In genomic region chr7:815284-816216, GRCh38 we compare ENCODE assay signal across 8 cellular contexts. TPM values are rescaled to one million over a fixed set of nuclear protein-coding genes. Genes with fewer than 3 reads are reported as not detected.
A peak's percentile ranks its signal among the peaks of the same experiment; 100 is the strongest.
DNase-seq lines count a peak whose midpoint lies in the region; TF ChIP-seq lines count a peak whose summit lies in the region.

No MANE protein-coding gene starts in this region.

- H3K4me3 Mint-ChIP-seq in brain = peak overlapping the region; percentile 86 to 94 (median 89)

- H3K9me3 Mint-ChIP-seq in brain = peaks cover 0 to 6% (median 3%) of the 10 kb centered on the region in 5 experiments

- peaks cover 10 to 50% (median 32%) of the 10 kb centered on the region in 4 donors for H3K4me1 ChIP-seq in liver (ENCODE audit: control insufficient read depth in 4 of 4, insufficient read depth in 4 of 4, low read length in 3 of 4)
- peaks cover 5 to 66% (median 48%) of the 10 kb centered on the region in 4 donors for H3K4me1 ChIP-seq in tibial artery

- H3K36me3 Mint-ChIP-seq in brain = peaks cover 32% of the 10 kb centered on the region

- no peaks in the 10 kb centered on the region for H3K9me3 ChIP-seq in liver (ENCODE audit: control insufficient read depth in 4 of 4, low read length in 3 of 4)
- H3K9me3 ChIP-seq in tibial artery = no peaks in the 10 kb centered on the region

- H3K27ac ChIP-seq in liver (ENCODE audit: low read depth in 1 of 2, low read length in 2 of 2) (peak overlapping the region; percentile 50 to 73), tibial artery (peak overlapping the region; percentile 88 to 97)

- H3K4me3 ChIP-seq in liver (ENCODE audit: low read depth in 1 of 3, low read length in 3 of 3) = peak overlapping the region in 1 of 3 donors; percentile 98
- peak overlapping the region; percentile 96 to 97 for H3K4me3 ChIP-seq in tibial artery

- 24% methylated on average over 56 of the region's 56 CpGs for WGBS in liver

- H3K36me3 ChIP-seq in liver (ENCODE audit: control insufficient read depth in 4 of 4, insufficient read depth in 3 of 4, low read depth in 1 of 4, low read length in 3 of 4) (no peaks in the 10 kb centered on the region), tibial artery (no peaks in the 10 kb centered on the region)

- peaks cover 52% of the 10 kb centered on the region for H3K4me1 Mint-ChIP-seq in brain

- H3K27me3 ChIP-seq in liver (ENCODE audit: control insufficient read depth in 4 of 4, insufficient read depth in 4 of 4, low read length in 3 of 4) (no peaks in the 10 kb centered on the region), tibial artery (no peaks in the 10 kb centered on the region)

- DNase-seq in NCI-H2107 treated with DMSO at 0.1 percent for 48 hours (lab: John Stamatoyannopoulos, UW; ENCODE audit: unreplicated experiment) (peak; percentile 55), NCI-H2107 (lab: John Stamatoyannopoulos, UW) (no peak), NCI-H82 treated with DMSO at 0.1 percent for 48 hours (lab: John Stamatoyannopoulos, UW; ENCODE audit: unreplicated experiment) (peak; percentile 44), tibial artery (no peak), AML-193 (lab: John Stamatoyannopoulos, UW) (no peak), glomerular visceral epithelial cell (ENCODE audit: extremely low spot score) (no peak)

- no peak overlapping the region for H3K9ac ChIP-seq in liver (ENCODE audit: low read depth in 1 of 2, low read length in 2 of 2)

- H3K27me3 Mint-ChIP-seq in brain = peaks cover 6% of the 10 kb centered on the region

- H3K27ac Mint-ChIP-seq in brain = peak overlapping the region; percentile 14 to 95 (median 89)

- intact Hi-C loops in tibial artery (cut with DNase I; ENCODE audit: low total_unique reads) = loop anchor here (10.0 kb wide), 1 partner anchor 59 kb away; the partner anchor contains the start of gene GET4

- TF ChIP-seq CTCF in brain (conservative IDR thresholded peaks at IDR 0.05) = no peak
- TF ChIP-seq CTCF in liver (IDR thresholded peaks at IDR 0.05; ENCODE audit: low read depth, low read length, missing input control) = no peak
- no peak for TF ChIP-seq CTCF in tibial artery (IDR thresholded peaks at IDR 0.05)

- no peak for TF ChIP-seq RAD21 in liver (IDR thresholded peaks at IDR 0.05)

TF ChIP-seq in liver, 16 proteins besides CTCF, POLR2A, EP300 and RAD21:
- TF ChIP-seq GABPA (IDR thresholded peaks at IDR 0.05 in 1 of 2, conservative IDR thresholded peaks at IDR 0.05 in 1 of 2) (no peak), FOXA1 (IDR thresholded peaks at IDR 0.05) (no peak)

RNA-seq across cellular contexts. Expression of gene SUN1, which starts 16.7 kb away (rescaled TPM):
- polyA plus RNA-seq in brain (ENCODE audit: insufficient read depth, low read depth, low replicate concordance) = 128 TPM
- total RNA-seq in liver = 100 to 1,000 TPM in 1 of 2 donors, 10 to 100 TPM in 1; 50.9 to 162 TPM
- 10 to 100 TPM; 24.8 to 29.2 TPM for polyA plus RNA-seq in liver

Comparison
In these comparisons a context has a peak if more than half of its experiments do, and no peak if none do; other contexts are left out.
1. DNase-seq: peak in NCI-H2107 treated with DMSO at 0.1 percent for 48 hours (single experiment) and NCI-H82 treated with DMSO at 0.1 percent for 48 hours (single experiment); none in NCI-H2107 (single experiment), tibial artery (0 of 2), AML-193 (0 of 2) and glomerular visceral epithelial cell (single experiment).